8 cellular contexts compared by ENCODE assay signal in the genomic region with DNA sequence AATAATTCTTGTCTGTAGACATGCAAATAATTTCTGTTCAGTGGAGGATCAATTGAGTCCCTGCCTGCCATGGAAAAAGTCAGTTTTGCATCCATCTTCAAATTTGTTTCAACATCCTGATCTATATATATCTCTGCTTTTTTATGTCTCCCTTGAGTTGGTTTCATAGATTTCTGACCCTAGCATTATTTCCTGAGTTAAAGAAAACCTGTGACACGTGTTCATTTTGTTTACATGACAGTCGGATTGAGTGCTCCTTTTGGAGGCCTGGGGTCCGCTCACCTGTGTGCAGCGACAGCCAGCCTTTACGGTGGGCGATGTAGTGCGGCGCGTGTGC. TPM values are rescaled to one million over a fixed set of nuclear protein-coding genes. Genes with fewer than 3 reads are reported as not detected.
A peak's percentile ranks its signal among the peaks of the same experiment; 100 is the strongest.
DNase-seq lines count a peak whose midpoint lies in the region; ATAC-seq and TF ChIP-seq lines count a peak whose summit lies in the region.

No MANE protein-coding gene starts in this region.

- no peak overlapping the region for H3K23ac ChIP-seq in H9 (ENCODE audit: insufficient read length, low read depth, low read length)

- H3K36me3 ChIP-seq in ACC112 (ENCODE audit: insufficient read depth, low read length) (peaks cover 17% of the 10 kb centered on the region; the same call in 1 of the 2 replicates), iPS-20b (ENCODE audit: insufficient read depth, low read depth, low read length) (peaks cover 25% of the 10 kb centered on the region), subcutaneous abdominal adipose tissue (ENCODE audit: control insufficient read depth in 5 of 5, insufficient read depth in 5 of 5, low read length in 5 of 5) (peaks cover 4 to 20% (median 17%) of the 10 kb centered on the region in 5 donors)

- no peak overlapping the region for H3K18ac ChIP-seq in H9 (ENCODE audit: insufficient read length, low read depth, low read length)

- H4K91ac ChIP-seq in H9 (ENCODE audit: insufficient read length, low read depth, low read length), result no peak overlapping the region

- H2BK15ac ChIP-seq in H9 (ENCODE audit: low read depth, low read length), result no peak overlapping the region

- H3K79me2 ChIP-seq in ACC112 (ENCODE audit: control insufficient read depth, insufficient read depth, low read length, unreplicated experiment) (peaks cover 10% of the 10 kb centered on the region), H9 (ENCODE audit: insufficient read depth, low read length) (no peaks in the 10 kb centered on the region)

- H3K27ac ChIP-seq in ACC112 (ENCODE audit: low read depth, low read length) (peak overlapping the region; percentile 98; the same call in 1 of the 2 replicates), H9 (ENCODE audit: insufficient read length, low read depth, low read length) (no peak overlapping the region), iPS-20b (ENCODE audit: low read length) (no peak overlapping the region), subcutaneous abdominal adipose tissue (ENCODE audit: low read depth, low read length) (peak overlapping the region; percentile 98)

- H3K9ac ChIP-seq in H9 (ENCODE audit: extremely low read depth, insufficient read length, low read length) (peak overlapping the region; percentile 48), iPS-20b (ENCODE audit: low read depth, low read length) (peak overlapping the region; percentile 82; the same call in 1 of the 2 replicates), subcutaneous abdominal adipose tissue (ENCODE audit: low read length in 5 of 5) (peak overlapping the region; percentile 42 to 84 (median 75))

- no peak overlapping the region for H2BK20ac ChIP-seq in H9 (ENCODE audit: low read depth, low read length, poor library complexity, severe bottlenecking)

- no peak overlapping the region for H4K5ac ChIP-seq in H9 (ENCODE audit: insufficient read length, low read depth, low read length)

- intact Hi-C loops in activated T-helper 1 cell treated with anti-CD3 and anti-CD28 coated beads, Interleukin-12 subunit alpha, Interleukin-12 subunit beta, Interleukin-2, Interleukin-4 antibody, amounts not matched to agents 30 ng/mL and 10 ng/mL and 1 ng/mL, durations not matched to agents 14 hours and 24 hours and 36 hours (cut with micrococcal nuclease), result loop anchor here (1.0 to 10.0 kb wide), 4 partner anchors 34 to 256 kb away; a partner anchor contains a TSS

- DNase-seq in H9 (no peak), EL (no peak)
- no peak for DNase-seq in activated T-helper 1 cell treated with anti-CD3 and anti-CD28 coated beads, Interleukin-12 subunit alpha, Interleukin-12 subunit beta, Interleukin-2, Interleukin-4 antibody, amounts not matched to agents 30 ng/mL and 10 ng/mL and 1 ng/mL, durations not matched to agents 14 hours and 24 hours and 36 hours (ENCODE audit: low spot score)
- DNase-seq in activated CD4-positive, alpha-beta T cell treated with anti-CD3 and anti-CD28 coated beads for 48 hours, result no peak

- peak overlapping the region; percentile 91 to 92 for H3K4me3 Mint-ChIP-seq in H9
- peak overlapping the region; percentile 85 for H3K4me3 Mint-ChIP-seq in activated T-helper 1 cell treated with anti-CD3 and anti-CD28 coated beads, Interleukin-12 subunit alpha, Interleukin-12 subunit beta, Interleukin-2, Interleukin-4 antibody, amounts not matched to agents 30 ng/mL and 10 ng/mL and 1 ng/mL, durations not matched to agents 14 hours and 24 hours and 36 hours

- H2BK12ac ChIP-seq in H9 (ENCODE audit: insufficient read length, low read depth, low read length), result no peak overlapping the region

- no peaks in the 10 kb centered on the region for H3K27me3 ChIP-seq in ACC112 (ENCODE audit: insufficient read depth, low read length)
- 0 out of 2 replicates have a peak, but pooled peaks cover 2% of the 10 kb centered on the region for H3K27me3 ChIP-seq in H9 (ENCODE audit: insufficient read depth, low read length)
- H3K27me3 ChIP-seq in iPS-20b (ENCODE audit: insufficient read depth, low read length), result no peaks in the 10 kb centered on the region
- H3K27me3 ChIP-seq in subcutaneous abdominal adipose tissue (ENCODE audit: control insufficient read depth in 5 of 5, insufficient read depth in 4 of 5, low read length in 5 of 5), result no peaks in the 10 kb centered on the region

- H3K56ac ChIP-seq in H9 (ENCODE audit: insufficient read length, low read depth, low read length), result no peak overlapping the region

- H2BK120ac ChIP-seq in H9 (ENCODE audit: low read depth, low read length, poor library complexity, severe bottlenecking), result no peak overlapping the region

- H3K4me1 ChIP-seq in ACC112 (ENCODE audit: control insufficient read depth, insufficient read depth, low read length, unreplicated experiment) (peaks cover 40% of the 10 kb centered on the region), H9 (ENCODE audit: insufficient read depth, low read length) (peaks cover 3% of the 10 kb centered on the region; the same call in 1 of the 2 replicates), iPS-20b (ENCODE audit: insufficient read depth, low read length) (peaks cover 13% of the 10 kb centered on the region; the same call in 1 of the 2 replicates), subcutaneous abdominal adipose tissue (ENCODE audit: control insufficient read depth in 5 of 5, insufficient read depth in 5 of 5, low read length in 5 of 5) (peaks cover 16 to 42% (median 37%) of the 10 kb centered on the region in 5 donors)

- no peak overlapping the region for H3K4ac ChIP-seq in H9 (ENCODE audit: low read depth, low read length)

- H2BK5ac ChIP-seq in H9 (ENCODE audit: insufficient read length, low read length), result no peak overlapping the region

- no peaks in the 10 kb centered on the region for H4K20me1 ChIP-seq in H9 (ENCODE audit: control insufficient read depth, insufficient read depth, insufficient read length)

- H2AFZ ChIP-seq in ACC112 (ENCODE audit: low read length, unreplicated experiment) (peak overlapping the region; percentile 37), H9 (ENCODE audit: low read length) (no peak overlapping the region)

- peak overlapping the region; percentile 29 for H3K4me2 ChIP-seq in H9 (ENCODE audit: insufficient read depth, insufficient read length, low read length)

- H2AK5ac ChIP-seq in H9 (ENCODE audit: insufficient read length, low read length), result no peak overlapping the region

- peaks cover 5% of the 10 kb centered on the region; the same call in 1 of the 2 replicates for H3K27me3 Mint-ChIP-seq in H9 (ENCODE audit: low read depth)
- H3K27me3 Mint-ChIP-seq in activated T-helper 1 cell treated with anti-CD3 and anti-CD28 coated beads, Interleukin-12 subunit alpha, Interleukin-12 subunit beta, Interleukin-2, Interleukin-4 antibody, amounts not matched to agents 30 ng/mL and 10 ng/mL and 1 ng/mL, durations not matched to agents 14 hours and 24 hours and 36 hours (ENCODE audit: insufficient read depth), result no peaks in the 10 kb centered on the region

- H3K9me3 ChIP-seq in H9 (ENCODE audit: control insufficient read depth, low read depth, low read length) (no peaks in the 10 kb centered on the region), iPS-20b (ENCODE audit: insufficient read depth, low read depth, low read length) (no peaks in the 10 kb centered on the region; the same call in 1 of the 2 replicates), subcutaneous abdominal adipose tissue (ENCODE audit: control insufficient read depth in 5 of 5, low read length in 5 of 5) (no peaks in the 10 kb centered on the region)

- H3K9me3 Mint-ChIP-seq in H9, result no peaks in the 10 kb centered on the region; a peak in 1 of 5 replicates
- H3K9me3 Mint-ChIP-seq in activated T-helper 1 cell treated with anti-CD3 and anti-CD28 coated beads, Interleukin-12 subunit alpha, Interleukin-12 subunit beta, Interleukin-2, Interleukin-4 antibody, amounts not matched to agents 30 ng/mL and 10 ng/mL and 1 ng/mL, durations not matched to agents 14 hours and 24 hours and 36 hours, result peaks cover 5% of the 10 kb centered on the region

- no peak for ATAC-seq in GM21576 (IDR thresholded peaks at IDR 0.05; ENCODE audit: unreplicated experiment)

- H3K27ac Mint-ChIP-seq in H9, result peak overlapping the region in 1 of 3 experiments; percentile 88; a peak in 1 of 7 replicates
- peak overlapping the region; percentile 74 for H3K27ac Mint-ChIP-seq in activated T-helper 1 cell treated with anti-CD3 and anti-CD28 coated beads, Interleukin-12 subunit alpha, Interleukin-12 subunit beta, Interleukin-2, Interleukin-4 antibody, amounts not matched to agents 30 ng/mL and 10 ng/mL and 1 ng/mL, durations not matched to agents 14 hours and 24 hours and 36 hours

- H3K23me2 ChIP-seq in H9 (ENCODE audit: insufficient read length, low read depth, low read length, poor library complexity, severe bottlenecking), result peaks cover 6% of the 10 kb centered on the region

- no CpG with 5 or more reads among the region's 9 CpGs for WGBS in H9 (ENCODE audit: extremely low coverage, insufficient read length, low lambda C conversion rate)

- H4K8ac ChIP-seq in H9 (replicated peaks; ENCODE audit: insufficient read length, low read depth, low read length), result no peak overlapping the region

- peaks cover 41 to 43% of the 10 kb centered on the region in 2 experiments for H3K4me1 Mint-ChIP-seq in H9
- H3K4me1 Mint-ChIP-seq in activated T-helper 1 cell treated with anti-CD3 and anti-CD28 coated beads, Interleukin-12 subunit alpha, Interleukin-12 subunit beta, Interleukin-2, Interleukin-4 antibody, amounts not matched to agents 30 ng/mL and 10 ng/mL and 1 ng/mL, durations not matched to agents 14 hours and 24 hours and 36 hours (ENCODE audit: low read depth), result peaks cover 23% of the 10 kb centered on the region

- H3K14ac ChIP-seq in H9 (ENCODE audit: insufficient read depth, low read length), result no peak overlapping the region

- H3K36me3 Mint-ChIP-seq in H9 (ENCODE audit: insufficient read depth in 1 of 3, low read depth in 3 of 3), result peaks cover 19 to 27% (median 26%) of the 10 kb centered on the region in 3 experiments
- H3K36me3 Mint-ChIP-seq in activated T-helper 1 cell treated with anti-CD3 and anti-CD28 coated beads, Interleukin-12 subunit alpha, Interleukin-12 subunit beta, Interleukin-2, Interleukin-4 antibody, amounts not matched to agents 30 ng/mL and 10 ng/mL and 1 ng/mL, durations not matched to agents 14 hours and 24 hours and 36 hours (ENCODE audit: low read depth), result peaks cover 29% of the 10 kb centered on the region

- no peak overlapping the region for H3T11ph ChIP-seq in H9 (ENCODE audit: low read length)

- no peaks in the 10 kb centered on the region for H3K79me1 ChIP-seq in H9 (ENCODE audit: insufficient read depth, low read depth, low read length, poor library complexity, severe bottlenecking)

- no peak for TF ChIP-seq CTCF in H9 (conservative IDR thresholded peaks at IDR 0.05)

- H3K4me3 ChIP-seq in ACC112 (ENCODE audit: low read depth, low read length) (peak overlapping the region; percentile 96), iPS-20b (ENCODE audit: low read length) (peak overlapping the region; percentile 85), subcutaneous abdominal adipose tissue (ENCODE audit: low read depth in 1 of 5, low read length in 5 of 5) (peak overlapping the region; percentile 52 to 95 (median 83))

RNA-seq across cellular contexts. Expression of a gene that starts 0.7 kb away (rescaled TPM):
- total RNA-seq in H9 (2021), result 116 and 118 TPM in 2 replicates
- 118 and 125 TPM in 2 replicates for total RNA-seq in activated T-helper 1 cell treated with anti-CD3 and anti-CD28 coated beads, Interleukin-12 subunit alpha, Interleukin-12 subunit beta, Interleukin-2, Interleukin-4 antibody, amounts not matched to agents 30 ng/mL and 10 ng/mL and 1 ng/mL, durations not matched to agents 14 hours and 24 hours and 36 hours

RNA-seq across cellular contexts. Expression of a gene that starts 37.7 kb away (rescaled TPM):
- 30.5 and 30.7 TPM in 2 replicates for total RNA-seq in H9 (2021)
- total RNA-seq in activated T-helper 1 cell treated with anti-CD3 and anti-CD28 coated beads, Interleukin-12 subunit alpha, Interleukin-12 subunit beta, Interleukin-2, Interleukin-4 antibody, amounts not matched to agents 30 ng/mL and 10 ng/mL and 1 ng/mL, durations not matched to agents 14 hours and 24 hours and 36 hours, result 32.2 and 34.4 TPM in 2 replicates

RNA-seq across cellular contexts. Expression of a gene that starts 57.6 kb away (rescaled TPM):
- total RNA-seq in H9 (2021), result 6.4 and 7.3 TPM in 2 replicates
- total RNA-seq in activated T-helper 1 cell treated with anti-CD3 and anti-CD28 coated beads, Interleukin-12 subunit alpha, Interleukin-12 subunit beta, Interleukin-2, Interleukin-4 antibody, amounts not matched to agents 30 ng/mL and 10 ng/mL and 1 ng/mL, durations not matched to agents 14 hours and 24 hours and 36 hours, result 15.3 and 17.7 TPM in 2 replicates

Comparison
In these comparisons a context has a peak if more than half of its experiments do, and no peak if none do; other contexts are left out.
1. H3K27ac ChIP-seq: peak in ACC112 (single experiment) and subcutaneous abdominal adipose tissue (single experiment); none in H9 (single experiment) and iPS-20b (single experiment).
2. Peak in every context shown above with its lines, with median percentiles within 50 percentile points of each other: H3K4me3 ChIP-seq and H3K9ac ChIP-seq.